ENCODE assay signal across 21 cellular contexts in genomic region chr15:93066103-93066725, GRCh38. TPM values are rescaled to one million over a fixed set of nuclear protein-coding genes. Genes with fewer than 3 reads are reported as not detected.
DNase-seq lines count a peak whose midpoint lies in the region; ATAC-seq and TF ChIP-seq lines count a peak whose summit lies in the region.
"Had no signal": no experiment of that assay in that cellular context is flagged by ENCODE, and none has a peak within 500 bp of the region (broad histone marks: within the 10 kb centered on the region; RNA-seq: fewer than 3 reads in every experiment).

No MANE protein-coding gene starts in this region.

- H3K27ac Mint-ChIP-seq in osteocyte (ENCODE audit: unreplicated experiment): no peak overlapping the region
- H3K27ac Mint-ChIP-seq: GM23338, progenitor cell of endocrine pancreas had no signal

- TF ChIP-seq POLR2A in breast epithelium (IDR thresholded peaks at IDR 0.05) (no peak), esophagus muscularis mucosa (IDR thresholded peaks at IDR 0.05; ENCODE audit: low read depth) (no peak)

- H3K4me3 Mint-ChIP-seq in osteocyte (ENCODE audit: unreplicated experiment): no peak overlapping the region
- H3K4me3 Mint-ChIP-seq: GM23338 had no signal

- WGBS in mammary epithelial cell (ENCODE audit: low coverage, missing lambda C conversion rate): 92% methylated on average over 20 of the region's 45 CpGs
- 86% methylated on average over 33 of the region's 45 CpGs for WGBS in esophagus muscularis mucosa
- 51 to 73% (median 61%) methylated on average over 38 to 45 of the region's 45 CpGs for WGBS in psoas muscle, 3 donors

- no peaks in the 10 kb centered on the region for H3K9me3 Mint-ChIP-seq in osteocyte (ENCODE audit: unreplicated experiment)
- H3K9me3 Mint-ChIP-seq: GM23338 had no signal

- H3K27ac ChIP-seq in breast epithelium: peak overlapping the region; percentile 40 to 82
- no peak overlapping the region for H3K27ac ChIP-seq in mammary epithelial cell (ENCODE audit: insufficient read depth, low read depth, low read length)
- H3K27ac ChIP-seq in esophagus muscularis mucosa (replicated peaks in 1 of 4): peak overlapping the region; percentile 95 to 98 (median 97)
- peak overlapping the region; percentile 87 for H3K27ac ChIP-seq in psoas muscle
- H3K27ac ChIP-seq in thoracic aorta: peak overlapping the region; percentile 47 to 81
- H3K27ac ChIP-seq: 22Rv1, body of pancreas, epithelial cell of prostate, neutrophil, vagina had no signal

- H3K9me3 ChIP-seq in breast epithelium (no peaks in the 10 kb centered on the region), mammary epithelial cell (replicated peaks; ENCODE audit: insufficient read depth, low read length) (no peaks in the 10 kb centered on the region), esophagus muscularis mucosa (no peaks in the 10 kb centered on the region), psoas muscle (no peaks in the 10 kb centered on the region), thoracic aorta (no peaks in the 10 kb centered on the region)
- H3K9me3 ChIP-seq: body of pancreas, neutrophil, vagina had no signal

- DNase-seq in breast epithelium (ENCODE audit: low spot score in 2 of 2) (no peak), mammary epithelial cell (no peak), esophagus muscularis mucosa (ENCODE audit: extremely low spot score) (no peak), psoas muscle (peak; percentile 41 to 79), thoracic aorta (ENCODE audit: low spot score) (no peak), SHP77 (lab: John Stamatoyannopoulos, UW) (no peak), SW480 (ENCODE audit: low spot score) (no peak), osteocyte (ENCODE audit: extremely low spot score, unreplicated experiment) (no peak)
- DNase-seq: activated CD4-positive, alpha-beta T cell treated with anti-CD3 and anti-CD28 coated beads for 1 hour; activated gamma-delta T cell; body of pancreas; effector CD8-positive, alpha-beta T cell had no signal

- peak; percentile 89 for TF ChIP-seq EP300 in esophagus muscularis mucosa (IDR thresholded peaks at IDR 0.05)

- H3K4me2 ChIP-seq in mammary epithelial cell (ENCODE audit: insufficient read depth, low read depth, low read length): no peak overlapping the region
- H3K4me2 ChIP-seq: GM23338 had no signal

- no peaks in the 10 kb centered on the region for H3K79me2 ChIP-seq in mammary epithelial cell (ENCODE audit: insufficient read depth, low read length)

- CTCF ChIA-PET in mammary epithelial cell (lab: Charles Lee; ENCODE audit: low non-redundant PET): no interaction called here

- in situ Hi-C loops in mammary epithelial cell (cut with MboI; ENCODE audit: low sequenced_read_pairs in 2 of 2): no loop called here

- H3K4me1 ChIP-seq in breast epithelium (peaks cover 0 to 18% of the 10 kb centered on the region in 2 donors), mammary epithelial cell (ENCODE audit: insufficient read depth, low read length) (no peaks in the 10 kb centered on the region), esophagus muscularis mucosa (peaks cover 49 to 95% (median 90%) of the 10 kb centered on the region in 4 donors), psoas muscle (peaks cover 82% of the 10 kb centered on the region), thoracic aorta (ENCODE audit: control insufficient read depth in 1 of 2, low read depth in 2 of 2) (peaks cover 32 to 90% of the 10 kb centered on the region in 2 donors)

- H3K4me1 Mint-ChIP-seq in osteocyte (ENCODE audit: unreplicated experiment): peaks cover 57% of the 10 kb centered on the region

- H3K9ac ChIP-seq in mammary epithelial cell (ENCODE audit: insufficient read depth, low read length): no peak overlapping the region

- H3K27me3 ChIP-seq in breast epithelium (no peaks in the 10 kb centered on the region), mammary epithelial cell (ENCODE audit: insufficient read depth, low read length) (peaks cover 4% of the 10 kb centered on the region), esophagus muscularis mucosa (no peaks in the 10 kb centered on the region), psoas muscle (ENCODE audit: insufficient read depth in 3 of 3, low read length in 2 of 3) (no peaks in the 10 kb centered on the region), thoracic aorta (replicated peaks; ENCODE audit: insufficient read depth) (no peaks in the 10 kb centered on the region)
- H3K27me3 ChIP-seq: body of pancreas, vagina had no signal

- BruUV-seq in mammary epithelial cell (replicated peaks; lab: Mats Ljungman, UMichigan): no TSS peak

- no peaks in the 10 kb centered on the region for H3K36me3 ChIP-seq in breast epithelium
- H3K36me3 ChIP-seq in mammary epithelial cell (ENCODE audit: insufficient read depth, low read length): no peaks in the 10 kb centered on the region
- H3K36me3 ChIP-seq in esophagus muscularis mucosa: peaks cover 0 to 23% (median 11%) of the 10 kb centered on the region in 4 donors
- peaks cover 0 to 4% of the 10 kb centered on the region in 2 donors for H3K36me3 ChIP-seq in psoas muscle (ENCODE audit: insufficient read depth in 1 of 2, low read depth in 1 of 2)
- H3K36me3 ChIP-seq in thoracic aorta: peaks cover 4% of the 10 kb centered on the region
- H3K36me3 ChIP-seq: neutrophil had no signal

- dilution Hi-C loops in mammary epithelial cell (cut with HindIII; ENCODE audit: low sequenced_read_pairs): no loop called here

- no peaks in the 10 kb centered on the region for H3K27me3 Mint-ChIP-seq in osteocyte (ENCODE audit: unreplicated experiment)

- peak; percentile 36 to 56 (median 55) for ATAC-seq in psoas muscle
- ATAC-seq in thoracic aorta (ENCODE audit: insufficient number of reproducible peaks, low FRiP score, low read depth): no peak
- ATAC-seq: body of pancreas, GM23338 had no signal

- no peaks in the 10 kb centered on the region for H4K20me1 ChIP-seq in mammary epithelial cell (ENCODE audit: insufficient read depth, low read length)

- peaks cover 10% of the 10 kb centered on the region for H3K36me3 Mint-ChIP-seq in osteocyte (ENCODE audit: unreplicated experiment)

- H3K4me3 ChIP-seq in breast epithelium (peak overlapping the region in 2 of 3 donors; percentile 16 to 47), mammary epithelial cell (replicated peaks in 1 of 3; ENCODE audit: insufficient read depth in 1 of 3, low read depth in 2 of 3, low read length in 3 of 3) (no peak overlapping the region), esophagus muscularis mucosa (peak overlapping the region; percentile 13 to 27 (median 17)), psoas muscle (peak overlapping the region; percentile 18), thoracic aorta (no peak overlapping the region)
- H3K4me3 ChIP-seq: body of pancreas, GM23338, vagina had no signal

- no peak overlapping the region for H2AFZ ChIP-seq in mammary epithelial cell (ENCODE audit: low read depth, low read length)
- H2AFZ ChIP-seq: GM23338 had no signal

- TF ChIP-seq CTCF in breast epithelium (IDR thresholded peaks at IDR 0.05): no peak
- TF ChIP-seq CTCF in mammary epithelial cell (conservative IDR thresholded peaks at IDR 0.05 in 1 of 2, IDR thresholded peaks at IDR 0.05 in 1 of 2; ENCODE audit: extremely low read depth in 1 of 2, insufficient read depth in 1 of 2, low read depth in 1 of 2, low read length in 2 of 2): no peak
- no peak for TF ChIP-seq CTCF in esophagus muscularis mucosa (IDR thresholded peaks at IDR 0.05)
- TF ChIP-seq CTCF in psoas muscle (IDR thresholded peaks at IDR 0.05): no peak
- no peak for TF ChIP-seq CTCF in thoracic aorta (IDR thresholded peaks at IDR 0.05)
- TF ChIP-seq CTCF in osteocyte (IDR thresholded peaks at IDR 0.05): no peak

- intact Hi-C loops in breast epithelium (cut with DNase I; ENCODE audit: low total_unique reads): no loop called here
- intact Hi-C loops in mammary epithelial cell (cut with micrococcal nuclease): no loop called here
- intact Hi-C loops in esophagus muscularis mucosa (cut with DNase I): no loop called here
- intact Hi-C loops in psoas muscle (cut with DNase I): no loop called here

RNA-seq across cellular contexts. Expression of gene RGMA, which starts 22.8 kb away (rescaled TPM):
- total RNA-seq in breast epithelium (10 to 100 TPM in 2 of 3 donors, 1 to 10 TPM in 1; 9.7 to 17.7 (median 14.4) TPM), mammary epithelial cell (under 1 TPM; 0.64 to 0.83 TPM), esophagus muscularis mucosa (100 to 1,000 TPM; 101 to 312 (median 188) TPM), psoas muscle (100 to 1,000 TPM in 2 of 4 donors, 10 to 100 TPM in 2; 45.8 to 217 (median 103) TPM), thoracic aorta (10 to 100 TPM; 22.1 to 55.7 TPM), osteocyte (12.4 and 13.7 TPM in 2 replicates)
- polyA plus RNA-seq in mammary epithelial cell (0.14 TPM), psoas muscle (100 to 1,000 TPM in 2 of 3 donors, 10 to 100 TPM in 1; 39.2 to 187 (median 129) TPM)
- not detected for polyA minus RNA-seq in mammary epithelial cell
- total RNA-seq: LHCN-M2; OCI-LY7; T-helper 2 cell treated with Interferon-gamma antibody and Interleukin-4, amounts not matched to agents 100 ng/mL and 5 ng/mL, for 36 hours had no signal

Comparison
In these comparisons a context has a peak if more than half of its experiments do, and no peak if none do; other contexts are left out.
1. H3K4me3 ChIP-seq: peak in breast epithelium (2 of 3), esophagus muscularis mucosa (4 of 4) and psoas muscle (single experiment); none in mammary epithelial cell (0 of 3) and thoracic aorta (single experiment).
2. DNase-seq: peak in psoas muscle (2 of 2); none in breast epithelium (0 of 2), mammary epithelial cell (single experiment), esophagus muscularis mucosa (single experiment), thoracic aorta (single experiment), SHP77 (0 of 2), SW480 (single experiment) and osteocyte (single experiment).